Comparison of ENCODE assay signal across 1 cellular context in genomic region chr1:245045087-245045881, GRCh38.
TF ChIP-seq lines count a peak whose summit lies in the region.

No MANE protein-coding gene starts in this region.

TF ChIP-seq in HepG2, 621 proteins besides CTCF, POLR2A, EP300 and RAD21 (continued from another document and continues in another):
- TF ChIP-seq PRDM10 (CRISPR knock-in tag; IDR thresholded peaks at IDR 0.05; ENCODE audit: low read depth) (no peak), KLF6 (CRISPR knock-in tag; IDR thresholded peaks at IDR 0.05) (no peak), ZNF883 (CRISPR knock-in tag; IDR thresholded peaks at IDR 0.05; ENCODE audit: not compliant biosample characterization) (no peak), ZKSCAN1 (IDR thresholded peaks at IDR 0.05; ENCODE audit: low read length) (peak; percentile 68), ZBED4 (CRISPR knock-in tag; IDR thresholded peaks at IDR 0.05; ENCODE audit: borderline replicate concordance) (peak; percentile 96; the same call in 1 of the 2 replicates), BCL6 (CRISPR knock-in tag; IDR thresholded peaks at IDR 0.05) (0 out of 2 replicates have a peak, but pooled peaks have one; percentile 26), HOXD1 (CRISPR knock-in tag; IDR thresholded peaks at IDR 0.05) (0 out of 2 replicates have a peak, but pooled peaks have one; percentile 26), JDP2 (CRISPR knock-in tag; IDR thresholded peaks at IDR 0.05; ENCODE audit: borderline replicate concordance) (no peak), SP4 (CRISPR knock-in tag; IDR thresholded peaks at IDR 0.05) (0 out of 2 replicates have a peak, but pooled peaks have one; percentile 38), SP140L (CRISPR knock-in tag; IDR thresholded peaks at IDR 0.05; ENCODE audit: borderline replicate concordance) (no peak), TAF15 (IDR thresholded peaks at IDR 0.05; ENCODE audit: low read depth, low read length, poor library complexity, severe bottlenecking) (no peak), ZNF589 (CRISPR knock-in tag; conservative IDR thresholded peaks at IDR 0.05) (no peak), ZSCAN22 (CRISPR knock-in tag; IDR thresholded peaks at IDR 0.05) (peak; percentile 100), SOX5 (CRISPR knock-in tag; IDR thresholded peaks at IDR 0.05; ENCODE audit: borderline replicate concordance) (0 out of 2 replicates have a peak, but pooled peaks have one; percentile 45), ZNF614 (CRISPR knock-in tag; IDR thresholded peaks at IDR 0.05; ENCODE audit: borderline replicate concordance) (peak; percentile 73; the same call in 1 of the 2 replicates), TAF1 (CRISPR knock-in tag; IDR thresholded peaks at IDR 0.05) (peak; percentile 57; the same call in 1 of the 2 replicates), SIX1 (CRISPR knock-in tag; IDR thresholded peaks at IDR 0.05; ENCODE audit: borderline replicate concordance) (peak; percentile 47; the same call in 1 of the 2 replicates), RBFOX2 (IDR thresholded peaks at IDR 0.05; ENCODE audit: low read depth, low read length) (peak; percentile 24; the same call in 1 of the 2 replicates), TBX3 (IDR thresholded peaks at IDR 0.05; ENCODE audit: borderline replicate concordance) (peak; percentile 54; the same call in 1 of the 2 replicates), PITX1 (CRISPR knock-in tag; IDR thresholded peaks at IDR 0.05) (peak; percentile 44; the same call in 1 of the 2 replicates), YY1 (IDR thresholded peaks at IDR 0.05; ENCODE audit: insufficient read depth, insufficient replicate concordance, low read depth, low read length) (peak; percentile 19), ZNF720 (CRISPR knock-in tag; IDR thresholded peaks at IDR 0.05) (no peak), PCBP2 (optimal IDR thresholded peaks at IDR 0.05; ENCODE audit: low read depth, low read length, poor library complexity, severe bottlenecking) (no peak), GRHL1 (CRISPR knock-in tag; conservative IDR thresholded peaks at IDR 0.05) (no peak), NR1H2 (CRISPR knock-in tag; IDR thresholded peaks at IDR 0.05; ENCODE audit: borderline replicate concordance, low read depth) (no peak), ZNF331 (CRISPR knock-in tag; IDR thresholded peaks at IDR 0.05) (no peak; the same call in 1 of the 2 replicates), ZMYM4 (CRISPR knock-in tag; IDR thresholded peaks at IDR 0.05) (peak; percentile 98), ZNF501 (CRISPR knock-in tag; IDR thresholded peaks at IDR 0.05) (peak; percentile 74; the same call in 1 of the 2 replicates), ZNF337 (CRISPR knock-in tag; IDR thresholded peaks at IDR 0.05; ENCODE audit: borderline replicate concordance, low read depth) (no peak), MIXL1 (CRISPR knock-in tag; IDR thresholded peaks at IDR 0.05) (peak; percentile 78; the same call in 1 of the 2 replicates), ZNF75D (CRISPR knock-in tag; IDR thresholded peaks at IDR 0.05; ENCODE audit: borderline replicate concordance) (no peak), NBN (conservative IDR thresholded peaks at IDR 0.05) (no peak), FOXK1 (CRISPR knock-in tag; IDR thresholded peaks at IDR 0.05; ENCODE audit: borderline replicate concordance, low read depth) (peak; percentile 42; the same call in 1 of the 2 replicates), SOX13 (IDR thresholded peaks at IDR 0.05) (no peak; the same call in 1 of the 2 replicates), SOX13 (CRISPR knock-in tag; conservative IDR thresholded peaks at IDR 0.05 in 1 of 2, IDR thresholded peaks at IDR 0.05 in 1 of 2) (peak in 1 of 2 experiments; percentile 78; a peak in 2 of 4 replicates), CREB1 (IDR thresholded peaks at IDR 0.05) (no peak; the same call in 1 of the 2 replicates), CREB1 (CRISPR knock-in tag; IDR thresholded peaks at IDR 0.05) (peak; percentile 66; the same call in 1 of the 2 replicates), FOXO1 (CRISPR knock-in tag; IDR thresholded peaks at IDR 0.05) (no peak), ATF7 (IDR thresholded peaks at IDR 0.05) (no peak), ATF7 (CRISPR knock-in tag; IDR thresholded peaks at IDR 0.05) (no peak), FOXA3 (CRISPR knock-in tag; IDR thresholded peaks at IDR 0.05) (peak; percentile 94), JARID2 (CRISPR knock-in tag; IDR thresholded peaks at IDR 0.05; ENCODE audit: insufficient replicate concordance) (no peak), ZGPAT (CRISPR knock-in tag; IDR thresholded peaks at IDR 0.05) (peak; percentile 76), ZNF782 (CRISPR knock-in tag; IDR thresholded peaks at IDR 0.05; ENCODE audit: borderline replicate concordance) (no peak), DPF2 (CRISPR knock-in tag; IDR thresholded peaks at IDR 0.05; ENCODE audit: borderline replicate concordance, low read depth) (0 out of 2 replicates have a peak, but pooled peaks have one; percentile 17), NR2F2 (IDR thresholded peaks at IDR 0.05; ENCODE audit: borderline replicate concordance, low read depth) (0 out of 2 replicates have a peak, but pooled peaks have one; percentile 32), GATAD2A (CRISPR knock-in tag; IDR thresholded peaks at IDR 0.05) (peak; percentile 54), NFE2 (CRISPR knock-in tag; IDR thresholded peaks at IDR 0.05) (no peak), ZNF282 (IDR thresholded peaks at IDR 0.05; ENCODE audit: partially characterized antibody) (no peak), CREM (IDR thresholded peaks at IDR 0.05) (peak; percentile 59; the same call in 1 of the 2 replicates), CREM (CRISPR knock-in tag; IDR thresholded peaks at IDR 0.05) (no peak)
- TF ChIP-seq, protein P1, sequence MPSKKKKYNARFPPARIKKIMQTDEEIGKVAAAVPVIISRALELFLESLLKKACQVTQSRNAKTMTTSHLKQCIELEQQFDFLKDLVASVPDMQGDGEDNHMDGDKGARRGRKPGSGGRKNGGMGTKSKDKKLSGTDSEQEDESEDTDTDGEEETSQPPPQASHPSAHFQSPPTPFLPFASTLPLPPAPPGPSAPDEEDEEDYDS (CRISPR knock-in tag; IDR thresholded peaks at IDR 0.05) = peak; percentile 92
- TF ChIP-seq, protein P2, sequence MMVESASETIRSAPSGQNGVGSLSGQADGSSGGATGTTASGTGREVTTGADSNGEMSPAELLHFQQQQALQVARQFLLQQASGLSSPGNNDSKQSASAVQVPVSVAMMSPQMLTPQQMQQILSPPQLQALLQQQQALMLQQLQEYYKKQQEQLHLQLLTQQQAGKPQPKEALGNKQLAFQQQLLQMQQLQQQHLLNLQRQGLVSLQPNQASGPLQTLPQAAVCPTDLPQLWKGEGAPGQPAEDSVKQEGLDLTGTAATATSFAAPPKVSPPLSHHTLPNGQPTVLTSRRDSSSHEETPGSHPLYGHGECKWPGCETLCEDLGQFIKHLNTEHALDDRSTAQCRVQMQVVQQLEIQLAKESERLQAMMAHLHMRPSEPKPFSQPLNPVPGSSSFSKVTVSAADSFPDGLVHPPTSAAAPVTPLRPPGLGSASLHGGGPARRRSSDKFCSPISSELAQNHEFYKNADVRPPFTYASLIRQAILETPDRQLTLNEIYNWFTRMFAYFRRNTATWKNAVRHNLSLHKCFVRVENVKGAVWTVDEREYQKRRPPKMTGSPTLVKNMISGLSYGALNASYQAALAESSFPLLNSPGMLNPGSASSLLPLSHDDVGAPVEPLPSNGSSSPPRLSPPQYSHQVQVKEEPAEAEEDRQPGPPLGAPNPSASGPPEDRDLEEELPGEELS (CRISPR knock-in tag; IDR thresholded peaks at IDR 0.05) = peak; percentile 44; the same call in 1 of the 2 replicates
- TF ChIP-seq, protein P3, sequence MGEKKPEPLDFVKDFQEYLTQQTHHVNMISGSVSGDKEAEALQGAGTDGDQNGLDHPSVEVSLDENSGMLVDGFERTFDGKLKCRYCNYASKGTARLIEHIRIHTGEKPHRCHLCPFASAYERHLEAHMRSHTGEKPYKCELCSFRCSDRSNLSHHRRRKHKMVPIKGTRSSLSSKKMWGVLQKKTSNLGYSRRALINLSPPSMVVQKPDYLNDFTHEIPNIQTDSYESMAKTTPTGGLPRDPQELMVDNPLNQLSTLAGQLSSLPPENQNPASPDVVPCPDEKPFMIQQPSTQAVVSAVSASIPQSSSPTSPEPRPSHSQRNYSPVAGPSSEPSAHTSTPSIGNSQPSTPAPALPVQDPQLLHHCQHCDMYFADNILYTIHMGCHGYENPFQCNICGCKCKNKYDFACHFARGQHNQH (CRISPR knock-in tag; IDR thresholded peaks at IDR 0.05) = peak; percentile 45; the same call in 1 of the 2 replicates
- TF ChIP-seq, protein P4, sequence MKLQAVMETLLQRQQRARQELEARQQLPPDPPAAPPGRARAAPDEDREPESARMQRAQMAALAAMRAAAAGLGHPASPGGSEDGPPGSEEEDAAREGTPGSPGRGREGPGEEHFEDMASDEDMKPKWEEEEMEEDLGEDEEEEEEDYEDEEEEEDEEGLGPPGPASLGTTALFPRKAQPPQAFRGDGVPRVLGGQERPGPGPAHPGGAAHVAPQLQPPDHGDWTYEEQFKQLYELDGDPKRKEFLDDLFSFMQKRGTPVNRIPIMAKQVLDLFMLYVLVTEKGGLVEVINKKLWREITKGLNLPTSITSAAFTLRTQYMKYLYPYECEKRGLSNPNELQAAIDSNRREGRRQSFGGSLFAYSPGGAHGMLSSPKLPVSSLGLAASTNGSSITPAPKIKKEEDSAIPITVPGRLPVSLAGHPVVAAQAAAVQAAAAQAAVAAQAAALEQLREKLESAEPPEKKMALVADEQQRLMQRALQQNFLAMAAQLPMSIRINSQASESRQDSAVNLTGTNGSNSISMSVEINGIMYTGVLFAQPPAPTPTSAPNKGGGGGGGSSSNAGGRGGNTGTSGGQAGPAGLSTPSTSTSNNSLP (IDR thresholded peaks at IDR 0.05; ENCODE audit: low read depth, low read length) = no peak
